Comparison of ENCODE assay signal across 6 cellular contexts in genomic region chr14:105476937-105477658, GRCh38. TPM values are rescaled to one million over a fixed set of nuclear protein-coding genes. Genes with fewer than 3 reads are reported as not detected.
A peak's percentile ranks its signal among the peaks of the same experiment; 100 is the strongest.
DNase-seq lines count a peak whose midpoint lies in the region; ATAC-seq and TF ChIP-seq lines count a peak whose summit lies in the region.

No MANE protein-coding gene starts in this region.

- no peak for ATAC-seq in natural killer cell treated with Interleukin-12 subunit alpha and Interleukin-12 subunit beta and Interleukin-15 and Interleukin-18, amount 100 ng/mL, for 72 hours
- ATAC-seq in GM18858 (IDR thresholded peaks at IDR 0.05; ENCODE audit: unreplicated experiment), result no peak
- no peak for ATAC-seq in GM21723 (IDR thresholded peaks at IDR 0.05; ENCODE audit: unreplicated experiment)

- intact Hi-C loops in MCF 10A (cut with micrococcal nuclease), result no loop called here

- no peaks in the 10 kb centered on the region for H3K9me3 Mint-ChIP-seq in MCF 10A (ENCODE audit: unreplicated experiment)
- H3K9me3 Mint-ChIP-seq in natural killer cell treated with Interleukin-12 subunit alpha and Interleukin-12 subunit beta and Interleukin-15 and Interleukin-18, amount 100 ng/mL, for 72 hours, result no peaks in the 10 kb centered on the region

- CTCF ChIA-PET in MCF 10A (lab: Yijun Ruan, JAX), result interaction anchor here (0.7 to 1.3 kb wide), 4 partner anchors 13 to 184 kb away, joined by 3 to 6 read pairs (median 4); no protein-coding TSS in a partner anchor

- H3K27ac Mint-ChIP-seq in MCF 10A (ENCODE audit: low read depth, unreplicated experiment), result no peak overlapping the region
- peak overlapping the region; percentile 9 to 53 for H3K27ac Mint-ChIP-seq in natural killer cell treated with Interleukin-12 subunit alpha and Interleukin-12 subunit beta and Interleukin-15 and Interleukin-18, amount 100 ng/mL, for 72 hours

- BruUV-seq in MCF 10A (replicated peaks; lab: Mats Ljungman, UMichigan), result no TSS peak

- H3K4me1 Mint-ChIP-seq in MCF 10A (ENCODE audit: insufficient read depth, unreplicated experiment), result peaks cover 17% of the 10 kb centered on the region
- peaks cover 16 to 23% of the 10 kb centered on the region in 2 donors for H3K4me1 Mint-ChIP-seq in natural killer cell treated with Interleukin-12 subunit alpha and Interleukin-12 subunit beta and Interleukin-15 and Interleukin-18, amount 100 ng/mL, for 72 hours (ENCODE audit: low read depth in 2 of 2)

- DNase-seq in COR-L47 (lab: John Stamatoyannopoulos, UW) (peak; percentile 47), MCF 10A (ENCODE audit: unreplicated experiment) (no peak), epidermal melanocyte (ENCODE audit: insufficient read length, low spot score) (no peak)
- no peak for DNase-seq in natural killer cell treated with Interleukin-12 subunit alpha and Interleukin-12 subunit beta and Interleukin-15 and Interleukin-18, amount 100 ng/mL, for 72 hours (ENCODE audit: low spot score)

- no peaks in the 10 kb centered on the region for H3K27me3 Mint-ChIP-seq in MCF 10A (ENCODE audit: insufficient read depth, unreplicated experiment)
- H3K27me3 Mint-ChIP-seq in natural killer cell treated with Interleukin-12 subunit alpha and Interleukin-12 subunit beta and Interleukin-15 and Interleukin-18, amount 100 ng/mL, for 72 hours, result no peaks in the 10 kb centered on the region

- H3K36me3 Mint-ChIP-seq in MCF 10A (ENCODE audit: insufficient read depth, unreplicated experiment), result peaks cover 9% of the 10 kb centered on the region
- H3K36me3 Mint-ChIP-seq in natural killer cell treated with Interleukin-12 subunit alpha and Interleukin-12 subunit beta and Interleukin-15 and Interleukin-18, amount 100 ng/mL, for 72 hours, result no peaks in the 10 kb centered on the region

- POLR2A ChIA-PET in MCF 10A (lab: Yijun Ruan, JAX), result interaction anchor here (1.1 kb wide), 1 partner anchor 42 kb away, joined by 3 read pairs; no protein-coding TSS in a partner anchor

- no peak for TF ChIP-seq CTCF in MCF 10A (IDR thresholded peaks at IDR 0.05; ENCODE audit: unreplicated experiment)

- H3K4me3 Mint-ChIP-seq in MCF 10A (ENCODE audit: unreplicated experiment), result peak overlapping the region; percentile 64
- H3K4me3 Mint-ChIP-seq in natural killer cell treated with Interleukin-12 subunit alpha and Interleukin-12 subunit beta and Interleukin-15 and Interleukin-18, amount 100 ng/mL, for 72 hours, result no peak overlapping the region

RNA-seq across cellular contexts. Expression of gene CRIP2, which starts 2.5 kb away (rescaled TPM):
- total RNA-seq in MCF 10A (2022), result 31.1 and 50.5 TPM in 2 replicates
- 1 to 10 TPM in 1 of 2 donors, under 1 TPM in 1; 0.98 to 2.2 TPM for total RNA-seq in natural killer cell treated with Interleukin-12 subunit alpha and Interleukin-12 subunit beta and Interleukin-15 and Interleukin-18, amount 100 ng/mL, for 72 hours

RNA-seq across cellular contexts. Expression of gene CRIP1, which starts 9.6 kb away (rescaled TPM):
- total RNA-seq in MCF 10A (2022), result not detected in 2 replicates
- 10 to 100 TPM; 39.0 to 82.7 TPM for total RNA-seq in natural killer cell treated with Interleukin-12 subunit alpha and Interleukin-12 subunit beta and Interleukin-15 and Interleukin-18, amount 100 ng/mL, for 72 hours

RNA-seq across cellular contexts. Expression of gene TEDC1, which starts 13.9 kb away (rescaled TPM):
- total RNA-seq in MCF 10A (2022), result 11.2 and 17.6 TPM in 2 replicates
- 10 to 100 TPM; 25.1 to 59.2 TPM for total RNA-seq in natural killer cell treated with Interleukin-12 subunit alpha and Interleukin-12 subunit beta and Interleukin-15 and Interleukin-18, amount 100 ng/mL, for 72 hours

RNA-seq across cellular contexts. Expression of gene TMEM121, which starts 49.3 kb away (rescaled TPM):
- total RNA-seq in MCF 10A (2022), result 0.34 and 0.68 TPM in 2 replicates
- 1 to 10 TPM; 1.8 to 4.2 TPM for total RNA-seq in natural killer cell treated with Interleukin-12 subunit alpha and Interleukin-12 subunit beta and Interleukin-15 and Interleukin-18, amount 100 ng/mL, for 72 hours

RNA-seq across cellular contexts. Expression of gene MTA1, which starts 57.5 kb away (rescaled TPM):
- 154 and 166 TPM in 2 replicates for total RNA-seq in MCF 10A (2022)
- 100 to 1,000 TPM in 1 of 2 donors, 10 to 100 TPM in 1; 93.4 to 252 TPM for total RNA-seq in natural killer cell treated with Interleukin-12 subunit alpha and Interleukin-12 subunit beta and Interleukin-15 and Interleukin-18, amount 100 ng/mL, for 72 hours

Comparison
In these comparisons a context has a peak if more than half of its experiments do, and no peak if none do; other contexts are left out.
1. RNA of gene CRIP1, which starts 9.6 kb away (total RNA-seq): 39.0 to 82.7 TPM in natural killer cell treated with Interleukin-12 subunit alpha and Interleukin-12 subunit beta and Interleukin-15 and Interleukin-18, amount 100 ng/mL, for 72 hours; not detected in MCF 10A; every median in the first group is over 10 times any median in the second.